18 cellular contexts compared by ENCODE assay signal in the genomic region with DNA sequence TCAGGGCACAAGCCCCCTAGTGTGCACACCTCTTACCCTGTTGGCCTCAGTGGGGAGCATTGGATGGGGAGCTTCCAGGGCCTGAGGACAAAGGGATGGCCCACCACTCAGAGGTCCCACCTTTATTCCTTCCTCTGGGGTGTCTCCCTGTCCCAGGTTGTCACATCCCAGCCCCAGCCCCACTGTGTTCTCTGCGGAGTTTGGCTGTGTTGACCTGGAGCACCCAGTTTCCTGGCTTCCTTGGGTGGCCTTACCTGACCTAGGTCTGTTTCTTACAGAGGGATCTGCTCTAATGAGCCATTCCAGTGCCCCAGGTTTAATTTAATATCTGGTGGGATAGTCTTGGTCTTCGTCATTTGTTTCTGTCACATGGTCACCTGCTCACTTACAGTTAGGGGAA. TPM values are rescaled to one million over a fixed set of nuclear protein-coding genes. Genes with fewer than 3 reads are reported as not detected.
DNase-seq lines count a peak whose midpoint lies in the region; ATAC-seq and TF ChIP-seq lines count a peak whose summit lies in the region.
"Had no signal": no experiment of that assay in that cellular context is flagged by ENCODE, and none has a peak within 500 bp of the region (broad histone marks: within the 10 kb centered on the region; RNA-seq: fewer than 3 reads in every experiment).

No MANE protein-coding gene starts in this region.

- H3K36me3 Mint-ChIP-seq in endodermal cell (ENCODE audit: low read depth) (peaks cover 2% of the 10 kb centered on the region), type B pancreatic cell (peaks cover 4% of the 10 kb centered on the region)
- H3K36me3 Mint-ChIP-seq: CD4-positive, alpha-beta memory T cell had no signal

- no peak overlapping the region for H3K9ac ChIP-seq in endodermal cell (ENCODE audit: extremely low read depth, low read length, poor library complexity, severe bottlenecking)
- H3K9ac ChIP-seq: GM23248 had no signal

- H3K27me3 ChIP-seq in endodermal cell (ENCODE audit: control insufficient read depth, insufficient read depth, low read length, poor library complexity, severe bottlenecking): no peaks in the 10 kb centered on the region

- H3K27me3 Mint-ChIP-seq in endodermal cell (ENCODE audit: insufficient read depth) (no peaks in the 10 kb centered on the region), type B pancreatic cell (no peaks in the 10 kb centered on the region)

- H3K4me1 Mint-ChIP-seq in endodermal cell (peaks cover 4% of the 10 kb centered on the region), type B pancreatic cell (ENCODE audit: unreplicated experiment) (peaks cover 38% of the 10 kb centered on the region)

- H3K4me1 ChIP-seq in endodermal cell (ENCODE audit: control insufficient read depth, insufficient read depth, low read length): no peaks in the 10 kb centered on the region

- H3K27ac ChIP-seq in endodermal cell (ENCODE audit: low read depth, low read length): no peak overlapping the region
- H3K27ac ChIP-seq: GM23248 had no signal

- DNase-seq in endodermal cell (peak; percentile 28), islet precursor cell (peak; percentile 37), mesenteric fat pad (ENCODE audit: low spot score) (peak; percentile 68), type B pancreatic cell (ENCODE audit: extremely low spot score, unreplicated experiment) (no peak)
- no peak for DNase-seq in stimulated activated CD4-positive, alpha-beta T cell treated with anti-CD3 and anti-CD28 coated beads, Interleukin-2, amount 100 ng/mL, for 24 hours
- DNase-seq: C1 segment of cervical spinal cord; Caco-2; CD4-positive, alpha-beta memory T cell; DMS153; DND-41; H7; HCEC 1CT had no signal

- 80 to 83% methylated on average over 2 of the region's 2 CpGs for WGBS in endodermal cell (ENCODE audit: insufficient coverage in 1 of 2, insufficient read length in 1 of 2), 2 experiments

- H3K4me3 Mint-ChIP-seq in endodermal cell: no peak overlapping the region
- no peak overlapping the region for H3K4me3 Mint-ChIP-seq in type B pancreatic cell

- H3K4me3 ChIP-seq in endodermal cell (ENCODE audit: low read length): no peak overlapping the region
- H3K4me3 ChIP-seq: GM23248 had no signal

- TF ChIP-seq CTCF in endodermal cell (conservative IDR thresholded peaks at IDR 0.05): no peak
- no peak for TF ChIP-seq CTCF in type B pancreatic cell (conservative IDR thresholded peaks at IDR 0.05)

- no peak for ATAC-seq in HG02884 (IDR thresholded peaks at IDR 0.05; ENCODE audit: unreplicated experiment)

- no peaks in the 10 kb centered on the region for H3K36me3 ChIP-seq in endodermal cell (ENCODE audit: control insufficient read depth, insufficient read depth, low read length)

- H3K9me3 Mint-ChIP-seq in endodermal cell (no peaks in the 10 kb centered on the region), type B pancreatic cell (peaks cover 5% of the 10 kb centered on the region)

- H3K27ac Mint-ChIP-seq in endodermal cell (no peak overlapping the region), type B pancreatic cell (peak overlapping the region; percentile 49)
- H3K27ac Mint-ChIP-seq: CD4-positive, alpha-beta memory T cell had no signal

- H3K9me3 ChIP-seq in endodermal cell (ENCODE audit: control insufficient read depth, low read length): no peaks in the 10 kb centered on the region
- H3K9me3 ChIP-seq: Caco-2 had no signal

RNA-seq across cellular contexts. Expression of a gene that starts 38.8 kb away (rescaled TPM):
- total RNA-seq in endodermal cell (under 1 TPM in 1 of 2 donors, not detected in 1; 0.55 TPM), mesenteric fat pad (not detected), type B pancreatic cell (ENCODE audit: low replicate concordance) (0.43 TPM in 1 of 2 replicates, not detected in the other)
- not detected for polyA plus RNA-seq in endodermal cell (2013, experiment 1 of 2)
- not detected for polyA plus RNA-seq in endodermal cell (2013, experiment 2 of 2)
- total RNA-seq: A172; A673; CD4-positive, alpha-beta memory T cell; GM23248; H1; H7 had no signal
- polyA plus RNA-seq: BJ; CD4-positive, alpha-beta memory T cell; GM23248 had no signal

Comparison
In these comparisons a context has a peak if more than half of its experiments do, and no peak if none do; other contexts are left out.
1. DNase-seq: peak in endodermal cell (single experiment), islet precursor cell (single experiment) and mesenteric fat pad (single experiment); none in type B pancreatic cell (single experiment) and stimulated activated CD4-positive, alpha-beta T cell treated with anti-CD3 and anti-CD28 coated beads, Interleukin-2, amount 100 ng/mL, for 24 hours (0 of 2).